In genomic region chr2:98457045-98457696, GRCh38 we compare ENCODE assay signal across 10 cellular contexts. TPM values are rescaled to one million over a fixed set of nuclear protein-coding genes. Genes with fewer than 3 reads are reported as not detected.
DNase-seq lines count a peak whose midpoint lies in the region; ATAC-seq lines count a peak whose summit lies in the region.
"Had no signal": no experiment of that assay in that cellular context is flagged by ENCODE, and none has a peak within 500 bp of the region (broad histone marks: within the 10 kb centered on the region; RNA-seq: fewer than 3 reads in every experiment).

No MANE protein-coding gene starts in this region.

- DNase-seq in GM23248, result peak; percentile 95
- no peak for DNase-seq in activated T-helper 1 cell treated with anti-CD3 and anti-CD28 coated beads, Interleukin-12 subunit alpha, Interleukin-12 subunit beta, Interleukin-2, Interleukin-4 antibody, amounts not matched to agents 30 ng/mL and 10 ng/mL and 1 ng/mL, durations not matched to agents 14 hours and 24 hours and 36 hours (ENCODE audit: low spot score)
- peak; percentile 76 for DNase-seq in hepatic stellate cell (ENCODE audit: low spot score)
- no peak for DNase-seq in putamen (ENCODE audit: low spot score)
- DNase-seq in posterior cingulate gyrus, result no peak
- DNase-seq: stimulated activated naive CD4-positive, alpha-beta T cell treated with Interleukin-2 at 50 U/mL for 16 hours had no signal

- ATAC-seq in GM18870 (IDR thresholded peaks at IDR 0.05; ENCODE audit: unreplicated experiment) (no peak), HG02642 (IDR thresholded peaks at IDR 0.05; ENCODE audit: poor library complexity, unreplicated experiment) (no peak)

- no peaks in the 10 kb centered on the region for H3K9me3 Mint-ChIP-seq in activated T-helper 1 cell treated with anti-CD3 and anti-CD28 coated beads, Interleukin-12 subunit alpha, Interleukin-12 subunit beta, Interleukin-2, Interleukin-4 antibody, amounts not matched to agents 30 ng/mL and 10 ng/mL and 1 ng/mL, durations not matched to agents 14 hours and 24 hours and 36 hours

- peak overlapping the region; percentile 13 for H3K4me2 ChIP-seq in GM23248 (ENCODE audit: unreplicated experiment)

- no peaks in the 10 kb centered on the region for H3K36me3 ChIP-seq in ACC112 (ENCODE audit: insufficient read depth, low read length)
- no peaks in the 10 kb centered on the region for H3K36me3 ChIP-seq in GM23248 (ENCODE audit: low read depth)

- H3K9ac ChIP-seq in GM23248, result peak overlapping the region; percentile 74
- H3K9ac ChIP-seq: parathyroid adenoma had no signal

- WGBS in GM23248 (ENCODE audit: low coverage in 1 of 2, low lambda C conversion rate in 2 of 2, missing lambda C conversion rate in 2 of 2), 2 experiments, result 25 to 26% methylated on average over 4 of the region's 4 CpGs

- intact Hi-C loops in activated T-helper 1 cell treated with anti-CD3 and anti-CD28 coated beads, Interleukin-12 subunit alpha, Interleukin-12 subunit beta, Interleukin-2, Interleukin-4 antibody, amounts not matched to agents 30 ng/mL and 10 ng/mL and 1 ng/mL, durations not matched to agents 14 hours and 24 hours and 36 hours (cut with micrococcal nuclease), result no loop called here
- intact Hi-C loops in posterior cingulate gyrus (cut with DNase I), result no loop called here

- H3K27me3 ChIP-seq in ACC112 (ENCODE audit: insufficient read depth, low read length), result no peaks in the 10 kb centered on the region
- H3K27me3 ChIP-seq in GM23248 (replicated peaks; ENCODE audit: insufficient read depth), result no peaks in the 10 kb centered on the region

- H3K36me3 Mint-ChIP-seq in activated T-helper 1 cell treated with anti-CD3 and anti-CD28 coated beads, Interleukin-12 subunit alpha, Interleukin-12 subunit beta, Interleukin-2, Interleukin-4 antibody, amounts not matched to agents 30 ng/mL and 10 ng/mL and 1 ng/mL, durations not matched to agents 14 hours and 24 hours and 36 hours (ENCODE audit: low read depth), result peaks cover 27% of the 10 kb centered on the region

- H3K79me2 ChIP-seq in ACC112 (ENCODE audit: control insufficient read depth, insufficient read depth, low read length, unreplicated experiment) (peaks cover 40% of the 10 kb centered on the region), GM23248 (ENCODE audit: insufficient read depth) (peaks cover 87% of the 10 kb centered on the region)

- in situ Hi-C loops in GM23248 (cut with MboI), result no loop called here

- no peaks in the 10 kb centered on the region for H4K20me1 ChIP-seq in GM23248 (ENCODE audit: insufficient read depth)

- H3K27ac Mint-ChIP-seq in activated T-helper 1 cell treated with anti-CD3 and anti-CD28 coated beads, Interleukin-12 subunit alpha, Interleukin-12 subunit beta, Interleukin-2, Interleukin-4 antibody, amounts not matched to agents 30 ng/mL and 10 ng/mL and 1 ng/mL, durations not matched to agents 14 hours and 24 hours and 36 hours, result peak overlapping the region; percentile 71

- H3K27me3 Mint-ChIP-seq in activated T-helper 1 cell treated with anti-CD3 and anti-CD28 coated beads, Interleukin-12 subunit alpha, Interleukin-12 subunit beta, Interleukin-2, Interleukin-4 antibody, amounts not matched to agents 30 ng/mL and 10 ng/mL and 1 ng/mL, durations not matched to agents 14 hours and 24 hours and 36 hours (ENCODE audit: insufficient read depth), result no peaks in the 10 kb centered on the region

- H3K4me3 ChIP-seq in ACC112 (ENCODE audit: low read depth, low read length) (no peak overlapping the region), GM23248 (no peak overlapping the region)

- H3K9me2 ChIP-seq in GM23248 (ENCODE audit: insufficient read depth), result no peaks in the 10 kb centered on the region

- no peaks in the 10 kb centered on the region for H3K9me3 ChIP-seq in GM23248 (ENCODE audit: low read depth)

- peaks cover 96% of the 10 kb centered on the region for H3K4me1 Mint-ChIP-seq in activated T-helper 1 cell treated with anti-CD3 and anti-CD28 coated beads, Interleukin-12 subunit alpha, Interleukin-12 subunit beta, Interleukin-2, Interleukin-4 antibody, amounts not matched to agents 30 ng/mL and 10 ng/mL and 1 ng/mL, durations not matched to agents 14 hours and 24 hours and 36 hours (ENCODE audit: low read depth)

- H3F3A ChIP-seq in GM23248 (ENCODE audit: insufficient read depth), result no peaks in the 10 kb centered on the region

- peak overlapping the region; percentile 57 for H3K4me3 Mint-ChIP-seq in activated T-helper 1 cell treated with anti-CD3 and anti-CD28 coated beads, Interleukin-12 subunit alpha, Interleukin-12 subunit beta, Interleukin-2, Interleukin-4 antibody, amounts not matched to agents 30 ng/mL and 10 ng/mL and 1 ng/mL, durations not matched to agents 14 hours and 24 hours and 36 hours

- H3K27ac ChIP-seq in ACC112 (ENCODE audit: low read depth, low read length) (peak overlapping the region; percentile 77), GM23248 (peak overlapping the region; percentile 93)
- H3K27ac ChIP-seq: parathyroid adenoma had no signal

- H2AFZ ChIP-seq in ACC112 (ENCODE audit: low read length, unreplicated experiment) (no peak overlapping the region), GM23248 (no peak overlapping the region)
- H2AFZ ChIP-seq: parathyroid adenoma had no signal

- peaks cover 40% of the 10 kb centered on the region for H3K4me1 ChIP-seq in ACC112 (ENCODE audit: control insufficient read depth, insufficient read depth, low read length, unreplicated experiment)
- H3K4me1 ChIP-seq in GM23248 (ENCODE audit: insufficient read depth), result peaks cover 20% of the 10 kb centered on the region
- H3K4me1 ChIP-seq: parathyroid adenoma had no signal

RNA-seq across cellular contexts. Expression of gene INPP4A, which starts 12.5 kb away (rescaled TPM):
- 16.0 and 22.8 TPM in 2 replicates for total RNA-seq in GM23248 (2014; rRNA removed; shearing (Covaris generic))
- 8.0 and 9.5 TPM in 2 replicates for polyA plus RNA-seq in GM23248 (2016; fragmentation: Nextera tagmentation; extraction: Ambion mirVana)
- total RNA-seq in activated T-helper 1 cell treated with anti-CD3 and anti-CD28 coated beads, Interleukin-12 subunit alpha, Interleukin-12 subunit beta, Interleukin-2, Interleukin-4 antibody, amounts not matched to agents 30 ng/mL and 10 ng/mL and 1 ng/mL, durations not matched to agents 14 hours and 24 hours and 36 hours, result 54.6 and 55.7 TPM in 2 replicates

Comparison
In these comparisons a context has a peak if more than half of its experiments do, and no peak if none do; other contexts are left out.
1. DNase-seq: peak in GM23248 (single experiment) and hepatic stellate cell (single experiment); none in activated T-helper 1 cell treated with anti-CD3 and anti-CD28 coated beads, Interleukin-12 subunit alpha, Interleukin-12 subunit beta, Interleukin-2, Interleukin-4 antibody, amounts not matched to agents 30 ng/mL and 10 ng/mL and 1 ng/mL, durations not matched to agents 14 hours and 24 hours and 36 hours (single experiment), putamen (single experiment) and posterior cingulate gyrus (0 of 10).